8 cellular contexts compared by ENCODE assay signal in genomic region chr16:21540770-21541433, GRCh38. TPM values are rescaled to one million over a fixed set of nuclear protein-coding genes. Genes with fewer than 3 reads are reported as not detected.
DNase-seq lines count a peak whose midpoint lies in the region; ATAC-seq, FAIRE-seq and TF ChIP-seq lines count a peak whose summit lies in the region.
"Not testable (repeated sequence)": the region's sequence is repeated elsewhere in the genome, so short reads cannot be mapped to it uniquely, and the experiment has no call there.

No MANE protein-coding gene starts in this region.

- H3K4me3 Mint-ChIP-seq in CD4-positive, alpha-beta T cell = not testable (repeated sequence)
- H3K4me3 Mint-ChIP-seq in activated naive CD4-positive, alpha-beta T cell treated with anti-CD3 and anti-CD28 coated beads, Interleukin-2, amount 10 ng/mL, durations not matched to agents 7 days and 5 days = peak overlapping the region; percentile 3

- ATAC-seq in CD4-positive, alpha-beta T cell (ENCODE audit: poor library complexity) = peak; percentile 83
- ATAC-seq in GM19351 (IDR thresholded peaks at IDR 0.05; ENCODE audit: unreplicated experiment) (peak; percentile 83), HG02763 (IDR thresholded peaks at IDR 0.05; ENCODE audit: unreplicated experiment) (peak; percentile 47), HG03565 (IDR thresholded peaks at IDR 0.05; ENCODE audit: unreplicated experiment) (peak; percentile 75)
- not testable (repeated sequence) for ATAC-seq in HepG2

- H3K27ac Mint-ChIP-seq in CD4-positive, alpha-beta T cell = not testable (repeated sequence)
- H3K27ac Mint-ChIP-seq in activated naive CD4-positive, alpha-beta T cell treated with anti-CD3 and anti-CD28 coated beads, Interleukin-2, amount 10 ng/mL, durations not matched to agents 7 days and 5 days = peak overlapping the region; percentile 71

- not testable (repeated sequence) for H3K9me3 Mint-ChIP-seq in CD4-positive, alpha-beta T cell; activated naive CD4-positive, alpha-beta T cell treated with anti-CD3 and anti-CD28 coated beads, Interleukin-2, amount 10 ng/mL, durations not matched to agents 7 days and 5 days

- H2AFZ ChIP-seq in HepG2 (ENCODE audit: low read length) = not testable (repeated sequence)

- H3K79me2 ChIP-seq in HepG2 (ENCODE audit: insufficient read depth, low read length) = not testable (repeated sequence)

- not testable (repeated sequence) for H3K36me3 ChIP-seq in HepG2 (replicated peaks in 1 of 2; ENCODE audit: control insufficient read depth in 1 of 2, insufficient read depth in 2 of 2, low read length in 2 of 2)

- in situ Hi-C loops in HepG2 (cut with HindIII; ENCODE audit: extremely low pct_ligation_motif_present, low pct_unique_long_range_greater_than_20kb) = not testable (repeated sequence)

- FAIRE-seq in HepG2 (lab: Jason Lieb, UNC) = not testable (repeated sequence)

- peaks cover 11% of the 10 kb centered on the region for H3K4me1 Mint-ChIP-seq in CD4-positive, alpha-beta T cell (ENCODE audit: low read depth)
- H3K4me1 Mint-ChIP-seq in activated naive CD4-positive, alpha-beta T cell treated with anti-CD3 and anti-CD28 coated beads, Interleukin-2, amount 10 ng/mL, durations not matched to agents 7 days and 5 days = peaks cover 24% of the 10 kb centered on the region

- POLR2A ChIA-PET in CD4-positive, alpha-beta T cell (lab: Charles Lee); HepG2 (lab: Yijun Ruan, JAX): not testable (repeated sequence)

- H3K4me2 ChIP-seq in HepG2 (ENCODE audit: low read depth, low read length) = not testable (repeated sequence)

- TF ChIP-seq RAD21 in HepG2 (CRISPR knock-in tag; IDR thresholded peaks at IDR 0.05) = not testable (repeated sequence)

- WGBS in HepG2 (ENCODE audit: low lambda C conversion rate) = 58% methylated on average over 21 of the region's 21 CpGs

- H3K9me3 ChIP-seq in CD4-positive, alpha-beta T cell (ENCODE audit: control insufficient read depth, low read length); HepG2 (ENCODE audit: low read length): not testable (repeated sequence)

- not testable (repeated sequence) for H4K20me1 ChIP-seq in HepG2 (ENCODE audit: insufficient read depth, low read length)

- H3K9ac ChIP-seq in HepG2 (ENCODE audit: insufficient read depth, low read depth, low read length) = not testable (repeated sequence)

- intact Hi-C loops in CD4-positive, alpha-beta T cell (cut with DNase I, micrococcal nuclease); HepG2 (cut with micrococcal nuclease; ENCODE audit: unreplicated experiment): not testable (repeated sequence)

- not testable (repeated sequence) for BruUV-seq in HepG2 (replicated peaks; lab: Mats Ljungman, UMichigan)

- TF ChIP-seq CTCF in CD4-positive, alpha-beta T cell (IDR thresholded peaks at IDR 0.05); HepG2 (CRISPR knock-in tag; IDR thresholded peaks at IDR 0.05): not testable (repeated sequence)

- not testable (repeated sequence) for H3K27me3 Mint-ChIP-seq in CD4-positive, alpha-beta T cell; activated naive CD4-positive, alpha-beta T cell treated with anti-CD3 and anti-CD28 coated beads, Interleukin-2, amount 10 ng/mL, durations not matched to agents 7 days and 5 days

- TF ChIP-seq EP300 in HepG2 (IDR thresholded peaks at IDR 0.05; ENCODE audit: low read depth in 2 of 2, low read length in 2 of 2); HepG2 (CRISPR knock-in tag; IDR thresholded peaks at IDR 0.05; ENCODE audit: borderline replicate concordance): not testable (repeated sequence)

- not testable (repeated sequence) for H3K27me3 ChIP-seq in CD4-positive, alpha-beta T cell (ENCODE audit: control insufficient read depth, insufficient read depth, low read length)
- peaks cover 9 to 18% of the 10 kb centered on the region in 2 experiments; a peak in 4 of 5 replicates for H3K27me3 ChIP-seq in HepG2 (ENCODE audit: control insufficient read depth in 1 of 2, insufficient read depth in 2 of 2, low read length in 2 of 2)

- not testable (repeated sequence) for H3K36me3 Mint-ChIP-seq in CD4-positive, alpha-beta T cell (ENCODE audit: low read depth); activated naive CD4-positive, alpha-beta T cell treated with anti-CD3 and anti-CD28 coated beads, Interleukin-2, amount 10 ng/mL, durations not matched to agents 7 days and 5 days

- H3K4me1 ChIP-seq in HepG2 (ENCODE audit: insufficient read depth, low read length) = peaks cover 11% of the 10 kb centered on the region

- CTCF ChIA-PET in CD4-positive, alpha-beta T cell (lab: Charles Lee) = interaction anchor here (0.7 kb wide), 1 partner anchor 520 kb away, joined by 3 read pairs; no protein-coding TSS in a partner anchor
- CTCF ChIA-PET in activated naive CD4-positive, alpha-beta T cell treated with anti-CD3 and anti-CD28 coated beads, Interleukin-2, amount 10 ng/mL, durations not matched to agents 7 days and 5 days (lab: Charles Lee); HepG2 (lab: Yijun Ruan, JAX; ENCODE audit: low intra/inter-chr PET ratio, low total read pairs): not testable (repeated sequence)

- not testable (repeated sequence) for TF ChIP-seq POLR2A in HepG2 (IDR thresholded peaks at IDR 0.05; ENCODE audit: insufficient read depth in 1 of 2, low read depth in 2 of 2, low read length in 2 of 2)

- not testable (repeated sequence) for H3K27ac ChIP-seq in CD4-positive, alpha-beta T cell (ENCODE audit: low read depth, low read length); HepG2 (ENCODE audit: extremely low read length, insufficient read depth, low read length)

- not testable (repeated sequence) for H3K4me3 ChIP-seq in HepG2 (replicated peaks in 1 of 3; ENCODE audit: insufficient read depth in 1 of 3, low read depth in 2 of 3, low read length in 3 of 3)

- DNase-seq in CD4-positive, alpha-beta T cell = peak in 1 of 10 experiments; percentile 32
- peak; percentile 51 to 58 for DNase-seq in activated CD4-positive, alpha-beta T cell treated with anti-CD3 and anti-CD28 coated beads for 4 hours
- peak; percentile 71 for DNase-seq in activated naive CD4-positive, alpha-beta T cell treated with anti-CD3 and anti-CD28 coated beads, Interleukin-2, amount 10 ng/mL, durations not matched to agents 7 days and 5 days
- DNase-seq in HepG2 (ENCODE audit: low spot score) = not testable (repeated sequence)
- peak; percentile 64 for DNase-seq in stimulated activated CD8-positive, alpha-beta memory T cell treated with anti-CD3 and anti-CD28 coated beads, Interleukin-12 subunit alpha, Interleukin-12 subunit beta, amount 100 ng/mL, for 4 hours (ENCODE audit: low read depth)

TF ChIP-seq in HepG2, 621 proteins besides CTCF, POLR2A, EP300 and RAD21 (continues in another document):
- not testable (repeated sequence) for TF ChIP-seq NONO (IDR thresholded peaks at IDR 0.05)
- 0 out of 2 replicates have a peak, but pooled peaks have one; percentile 28 for TF ChIP-seq NONO (CRISPR knock-in tag; conservative IDR thresholded peaks at IDR 0.05)
- TF ChIP-seq FOXK2 (IDR thresholded peaks at IDR 0.05) = peak; percentile 25; the same call in 1 of the 2 replicates
- TF ChIP-seq SKIL (CRISPR knock-in tag; IDR thresholded peaks at IDR 0.05; ENCODE audit: borderline replicate concordance) = peak; percentile 49; the same call in 1 of the 2 replicates
- TF ChIP-seq DNMT1 (CRISPR knock-in tag; IDR thresholded peaks at IDR 0.05) = peak; percentile 25; the same call in 1 of the 2 replicates

RNA-seq across cellular contexts. Expression of gene METTL9, which starts 58.5 kb away (rescaled TPM):
- total RNA-seq in CD4-positive, alpha-beta T cell = 10 to 100 TPM; 78.4 to 86.7 TPM
- total RNA-seq in HepG2 (2016; rRNA removed; fragmentation: Illumina TruSeq; extraction: Trizol) = 175 and 204 TPM in 2 replicates
- total RNA-seq in HepG2 (2016; cell fraction: cytosol; rRNA removed; fragmentation: Illumina TruSeq; extraction: Trizol; ENCODE audit: low read depth) = 260 and 296 TPM in 2 replicates
- total RNA-seq in HepG2 (2016; cell fraction: insoluble cytoplasmic fraction; rRNA removed; fragmentation: Illumina TruSeq; extraction: Trizol) = 189 and 192 TPM in 2 replicates
- 531 and 570 TPM in 2 replicates for total RNA-seq in HepG2 (2016; cell fraction: membrane; rRNA removed; fragmentation: Illumina TruSeq; extraction: Trizol)
- total RNA-seq in HepG2 (2016; cell fraction: nucleus; rRNA removed; fragmentation: Illumina TruSeq; extraction: Trizol) = 102 and 120 TPM in 2 replicates
- polyA plus RNA-seq in HepG2 (2011; rRNA removed) = 96.9 and 123 TPM in 2 replicates
- 57.9 and 89.7 TPM in 2 replicates for polyA plus RNA-seq in HepG2 (2011; cell fraction: cytosol; rRNA removed)
- 22.0 and 27.5 TPM in 2 replicates for polyA plus RNA-seq in HepG2 (2011; cell fraction: nucleus; rRNA removed)
- 128 and 134 TPM in 2 replicates for polyA plus RNA-seq in HepG2 (2012)
- 385 and 459 TPM in 2 replicates for polyA plus RNA-seq in HepG2 (2016; cell fraction: cytosol; fragmentation: Illumina TruSeq; extraction: Trizol; ENCODE audit: low read depth)
- polyA plus RNA-seq in HepG2 (2016; cell fraction: insoluble cytoplasmic fraction; fragmentation: Illumina TruSeq; extraction: Trizol; ENCODE audit: low read depth) = 218 and 221 TPM in 2 replicates
- polyA plus RNA-seq in HepG2 (2016; cell fraction: membrane; fragmentation: Illumina TruSeq; extraction: Trizol; ENCODE audit: low read depth) = 534 and 554 TPM in 2 replicates
- 143 and 144 TPM in 2 replicates for polyA plus RNA-seq in HepG2 (2016; cell fraction: nucleus; fragmentation: Illumina TruSeq; extraction: Trizol; ENCODE audit: insufficient read depth, low read depth)
- 23.0 and 41.2 TPM in 2 replicates for polyA minus RNA-seq in HepG2 (2011; rRNA and poly(A)+ RNA removed; ENCODE audit: low replicate concordance)
- 66.7 and 68.9 TPM in 2 replicates for polyA minus RNA-seq in HepG2 (2011; cell fraction: cytosol; rRNA and poly(A)+ RNA removed)
- polyA minus RNA-seq in HepG2 (2011; cell fraction: nucleus; rRNA and poly(A)+ RNA removed) = 50.9 and 56.4 TPM in 2 replicates
